Comparison of ENCODE assay signal across 8 cellular contexts in the genomic region with DNA sequence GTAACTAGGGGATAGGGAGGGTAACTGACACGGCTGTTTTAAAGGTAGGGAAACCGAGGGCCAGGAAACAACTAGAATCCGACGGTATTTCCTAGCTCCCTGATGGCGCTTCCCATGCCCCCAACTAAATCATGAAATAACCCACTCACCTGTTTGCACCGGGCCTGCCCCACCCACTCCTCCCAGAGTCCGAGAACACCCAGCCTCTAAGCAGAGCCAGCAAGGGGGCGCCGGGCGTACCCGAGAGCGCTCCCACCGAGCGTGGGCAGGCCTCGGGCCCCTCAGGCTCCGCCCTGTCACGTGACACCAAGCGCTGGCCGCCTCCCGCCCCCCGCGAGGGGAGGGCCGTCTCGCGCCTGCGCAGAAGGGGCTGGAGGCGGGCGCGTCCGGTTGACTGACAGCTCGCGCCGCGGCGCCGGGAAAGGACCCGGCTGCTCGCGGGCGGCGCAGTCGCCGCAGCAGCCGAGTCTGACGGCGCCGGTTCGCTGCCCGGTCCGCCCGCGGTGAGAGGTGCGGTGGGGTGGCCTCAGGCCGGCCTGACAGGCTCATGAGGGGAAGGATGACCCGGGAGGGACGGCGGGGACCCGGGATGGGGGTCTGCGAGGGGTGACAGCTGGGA. TPM values are rescaled to one million over a fixed set of nuclear protein-coding genes. Genes with fewer than 3 reads are reported as not detected.
A peak's percentile ranks its signal among the peaks of the same experiment; 100 is the strongest.
DNase-seq lines count a peak whose midpoint lies in the region; ATAC-seq and TF ChIP-seq lines count a peak whose summit lies in the region.

A gene with protein sequence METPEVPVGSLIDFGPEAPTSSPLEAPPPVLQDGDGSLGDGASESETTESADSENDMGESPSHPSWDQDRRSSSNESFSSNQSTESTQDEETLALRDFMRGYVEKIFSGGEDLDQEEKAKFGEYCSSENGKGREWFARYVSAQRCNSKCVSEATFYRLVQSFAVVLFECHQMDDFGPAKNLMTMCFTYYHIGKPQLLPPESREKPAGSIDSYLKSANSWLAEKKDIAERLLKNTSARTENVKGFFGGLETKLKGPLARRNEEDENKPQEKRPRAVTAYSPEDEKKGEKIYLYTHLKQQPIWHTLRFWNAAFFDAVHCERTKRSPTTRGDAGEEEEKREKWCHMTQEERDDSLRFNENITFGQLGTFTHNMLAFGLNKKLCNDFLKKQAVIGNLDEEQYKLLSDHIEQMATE (plus strand): TSS at position 447 of the 619 bp plus-strand sequence. CDS start 39,277 bp downstream, outside the sequence.

- DNase-seq in ACHN (peak; percentile 96), NCI-H2171 treated with DMSO at 0.1 percent for 48 hours (lab: John Stamatoyannopoulos, UW) (peak; percentile 84), WERI-Rb-1 (peak; percentile 84), mammary epithelial cell (peak; percentile 89), immature natural killer cell (peak; percentile 97), smooth muscle cell of the brain vasculature (ENCODE audit: low read depth, low spot score) (peak; percentile 86)

- H3K9me3 ChIP-seq in WERI-Rb-1 (ENCODE audit: severe bottlenecking), result no peaks in the 10 kb centered on the region
- H3K9me3 ChIP-seq in mammary epithelial cell (replicated peaks; ENCODE audit: insufficient read depth, low read length), result no peaks in the 10 kb centered on the region

- TF ChIP-seq CTCF in WERI-Rb-1 (IDR thresholded peaks at IDR 0.05; ENCODE audit: low read depth, low read length), result peak; percentile 17; the same call in 1 of the 2 replicates
- peak in 1 of 2 donors; percentile 21 for TF ChIP-seq CTCF in mammary epithelial cell (conservative IDR thresholded peaks at IDR 0.05 in 1 of 2, IDR thresholded peaks at IDR 0.05 in 1 of 2; ENCODE audit: extremely low read depth in 1 of 2, insufficient read depth in 1 of 2, low read depth in 1 of 2, low read length in 2 of 2)

- H3K27me3 Mint-ChIP-seq in immature natural killer cell (ENCODE audit: low read depth in 3 of 3), result peaks cover 6 to 16% (median 10%) of the 10 kb centered on the region in 3 donors

- H3K4me1 Mint-ChIP-seq in immature natural killer cell, result peaks cover 35 to 36% of the 10 kb centered on the region in 2 donors

- CTCF ChIA-PET in mammary epithelial cell (lab: Charles Lee; ENCODE audit: low non-redundant PET), result interaction anchor here (0.6 kb wide), 1 partner anchor 59 kb away, joined by 3 read pairs; no protein-coding TSS in a partner anchor

- H2AFZ ChIP-seq in mammary epithelial cell (ENCODE audit: low read depth, low read length), result peak within 1 kb of the TSS; percentile 86

- peak within 1 kb of the TSS; percentile 89 to 94 (median 91) for H3K4me3 Mint-ChIP-seq in immature natural killer cell

- H3K9me3 Mint-ChIP-seq in immature natural killer cell, result no peaks in the 10 kb centered on the region

- in situ Hi-C loops in ACHN (cut with HindIII; ENCODE audit: low pct_ligation_motif_present, low pct_unique_long_range_greater_than_20kb, low sequenced_read_pairs) (no loop called here), mammary epithelial cell (cut with MboI; ENCODE audit: low sequenced_read_pairs in 2 of 2) (no loop called here)

- H4K20me1 ChIP-seq in mammary epithelial cell (ENCODE audit: insufficient read depth, low read length), result peaks cover 3% of the 10 kb centered on the region

- no TSS peak for BruUV-seq in mammary epithelial cell (replicated peaks; lab: Mats Ljungman, UMichigan)

- H3K36me3 ChIP-seq in WERI-Rb-1 (no peaks in the 10 kb centered on the region), mammary epithelial cell (ENCODE audit: insufficient read depth, low read length) (no peaks in the 10 kb centered on the region)

- dilution Hi-C loops in mammary epithelial cell (cut with HindIII; ENCODE audit: low sequenced_read_pairs), result no loop called here

- ATAC-seq in GM18858 (IDR thresholded peaks at IDR 0.05; ENCODE audit: unreplicated experiment), result peak; percentile 57
- ATAC-seq in HG03095 (IDR thresholded peaks at IDR 0.05; ENCODE audit: unreplicated experiment), result peak; percentile 63

- H3K4me3 ChIP-seq in WERI-Rb-1 (ENCODE audit: low read depth, low read length) (peak within 1 kb of the TSS; percentile 63), mammary epithelial cell (replicated peaks in 1 of 3; ENCODE audit: insufficient read depth in 1 of 3, low read depth in 2 of 3, low read length in 3 of 3) (peak within 1 kb of the TSS; percentile 63 to 85 (median 76))

- H3K4me1 ChIP-seq in mammary epithelial cell (ENCODE audit: insufficient read depth, low read length), result peaks cover 29% of the 10 kb centered on the region

- H3K9ac ChIP-seq in mammary epithelial cell (ENCODE audit: insufficient read depth, low read length), result peak within 1 kb of the TSS; percentile 45

- H3K27ac ChIP-seq in WERI-Rb-1 (peak within 1 kb of the TSS; percentile 77), mammary epithelial cell (ENCODE audit: insufficient read depth, low read depth, low read length) (peak within 1 kb of the TSS; percentile 62)

- H3K4me2 ChIP-seq in mammary epithelial cell (ENCODE audit: insufficient read depth, low read depth, low read length), result peak within 1 kb of the TSS; percentile 97

- intact Hi-C loops in mammary epithelial cell (cut with micrococcal nuclease), result no loop called here

- peak within 1 kb of the TSS; percentile 79 to 95 (median 92) for H3K27ac Mint-ChIP-seq in immature natural killer cell

- WGBS in mammary epithelial cell (ENCODE audit: low coverage, missing lambda C conversion rate), result 0% methylated on average over 3 of the region's 59 CpGs

- peaks cover 0 to 4% (median 0%) of the 10 kb centered on the region in 3 donors for H3K36me3 Mint-ChIP-seq in immature natural killer cell

- H3K27me3 ChIP-seq in WERI-Rb-1 (ENCODE audit: insufficient read depth, low read depth, severe bottlenecking), result no peaks in the 10 kb centered on the region
- no peaks in the 10 kb centered on the region for H3K27me3 ChIP-seq in mammary epithelial cell (ENCODE audit: insufficient read depth, low read length)

- H3K79me2 ChIP-seq in mammary epithelial cell (ENCODE audit: insufficient read depth, low read length), result no peaks in the 10 kb centered on the region

RNA-seq across cellular contexts. Expression of the gene that starts here (rescaled TPM):
- total RNA-seq in mammary epithelial cell, result 10 to 100 TPM in 1 of 2 donors, 1 to 10 TPM in 1; 5.0 to 10.0 TPM
- polyA plus RNA-seq in mammary epithelial cell, result 3.4 TPM
- polyA minus RNA-seq in mammary epithelial cell, result 8.7 TPM
- 1 to 10 TPM in 2 of 3 donors, under 1 TPM in 1; 0.11 to 8.7 (median 4.4) TPM for polyA plus RNA-seq in immature natural killer cell

Comparison
In these comparisons a context has a peak if more than half of its experiments do, and no peak if none do; other contexts are left out.
1. Peak in every context shown above with its lines: DNase-seq, ATAC-seq, H3K4me3 ChIP-seq and H3K27ac ChIP-seq.